Comparison of ENCODE assay signal across 8 cellular contexts in the genomic region with DNA sequence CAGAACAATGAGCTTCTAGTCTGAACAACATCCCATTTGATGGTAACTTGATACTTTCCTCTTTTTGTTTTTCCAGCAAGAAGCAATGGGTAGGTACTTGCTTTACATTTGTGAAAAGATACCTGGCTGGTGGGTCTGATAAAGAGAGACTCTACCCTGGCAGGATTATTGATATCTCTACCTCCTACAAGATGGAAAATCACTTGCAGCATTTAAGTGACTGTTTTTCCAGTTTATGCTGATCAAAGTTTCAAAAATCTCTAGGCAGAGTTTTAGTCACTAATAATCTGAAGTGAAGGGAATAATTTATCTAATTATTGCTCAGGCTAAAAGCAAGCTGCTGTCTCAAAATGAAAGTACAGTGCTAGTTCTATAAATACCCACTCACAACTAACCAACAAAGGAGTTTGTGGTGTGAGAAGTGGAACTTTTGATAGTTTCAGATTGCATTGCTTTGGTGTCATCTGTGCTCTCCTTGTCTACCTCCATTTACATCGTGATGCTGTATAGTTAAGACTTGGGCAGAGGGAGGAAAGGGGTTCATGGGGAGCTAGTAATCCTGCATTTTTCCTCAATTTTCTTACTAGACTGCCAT.
A peak's percentile ranks its signal among the peaks of the same experiment; 100 is the strongest.
DNase-seq lines count a peak whose midpoint lies in the region; ATAC-seq and TF ChIP-seq lines count a peak whose summit lies in the region.

No MANE protein-coding gene starts in this region.

- DNase-seq in activated naive CD4-positive, alpha-beta T cell treated with anti-CD3 and anti-CD28 coated beads, Interleukin-2, amount 10 ng/mL, durations not matched to agents 7 days and 5 days: no peak
- DNase-seq in activated naive CD4-positive, alpha-beta T cell treated with Interleukin-2 at 50 U/mL for 16 hours: no peak
- no peak for DNase-seq in activated CD8-positive, alpha-beta T cell treated with anti-CD3 and anti-CD28 coated beads for 36 hours
- DNase-seq in thoracic aorta (ENCODE audit: low spot score) (no peak), NCI-H774 (lab: John Stamatoyannopoulos, UW) (no peak), hippocampal formation (lab: John Stamatoyannopoulos, UW) (no peak), amygdala (lab: John Stamatoyannopoulos, UW) (no peak)

- no peaks in the 10 kb centered on the region for H3K27me3 ChIP-seq in thoracic aorta (replicated peaks; ENCODE audit: insufficient read depth)

- no peaks in the 10 kb centered on the region for H3K36me3 ChIP-seq in thoracic aorta

- TF ChIP-seq CTCF in activated CD8-positive, alpha-beta T cell treated with anti-CD3 and anti-CD28 coated beads for 36 hours (IDR thresholded peaks at IDR 0.05): no peak
- no peak for TF ChIP-seq CTCF in thoracic aorta (IDR thresholded peaks at IDR 0.05)

- H3K9me3 ChIP-seq in thoracic aorta: no peaks in the 10 kb centered on the region

- no peaks in the 10 kb centered on the region for H3K9me3 Mint-ChIP-seq in activated naive CD4-positive, alpha-beta T cell treated with anti-CD3 and anti-CD28 coated beads, Interleukin-2, amount 10 ng/mL, durations not matched to agents 7 days and 5 days
- peaks cover 6% of the 10 kb centered on the region for H3K9me3 Mint-ChIP-seq in activated CD8-positive, alpha-beta T cell treated with anti-CD3 and anti-CD28 coated beads for 36 hours

- ATAC-seq in HG02885 (IDR thresholded peaks at IDR 0.05; ENCODE audit: poor library complexity, unreplicated experiment): peak; percentile 94
- peak; percentile 76 for ATAC-seq in activated CD8-positive, alpha-beta T cell treated with anti-CD3 and anti-CD28 coated beads for 36 hours
- no peak for ATAC-seq in thoracic aorta (ENCODE audit: insufficient number of reproducible peaks, low FRiP score, low read depth)

- H3K27ac Mint-ChIP-seq in activated naive CD4-positive, alpha-beta T cell treated with anti-CD3 and anti-CD28 coated beads, Interleukin-2, amount 10 ng/mL, durations not matched to agents 7 days and 5 days: peak overlapping the region; percentile 78
- H3K27ac Mint-ChIP-seq in activated CD8-positive, alpha-beta T cell treated with anti-CD3 and anti-CD28 coated beads for 36 hours: peak overlapping the region; percentile 20

- peaks cover 33% of the 10 kb centered on the region for H3K4me1 Mint-ChIP-seq in activated naive CD4-positive, alpha-beta T cell treated with anti-CD3 and anti-CD28 coated beads, Interleukin-2, amount 10 ng/mL, durations not matched to agents 7 days and 5 days
- peaks cover 41% of the 10 kb centered on the region for H3K4me1 Mint-ChIP-seq in activated CD8-positive, alpha-beta T cell treated with anti-CD3 and anti-CD28 coated beads for 36 hours (ENCODE audit: low read depth)

- POLR2A ChIA-PET in activated CD8-positive, alpha-beta T cell treated with anti-CD3 and anti-CD28 coated beads for 36 hours (lab: Charles Lee): interaction anchor here (0.5 to 1.8 kb wide), 8 partner anchors 32 to 402 kb away, joined by 3 to 11 read pairs (median 3); partner anchors contain the start of gene PCGF5

- no peak overlapping the region for H3K4me3 ChIP-seq in thoracic aorta

- CTCF ChIA-PET in activated naive CD4-positive, alpha-beta T cell treated with anti-CD3 and anti-CD28 coated beads, Interleukin-2, amount 10 ng/mL, durations not matched to agents 7 days and 5 days (lab: Charles Lee): interaction anchor here (0.6 to 6.2 kb wide), 46 partner anchors 12 to 629 kb away, joined by 3 to 129 read pairs (median 3); partner anchors contain the start of gene ANKRD1
- CTCF ChIA-PET in activated CD8-positive, alpha-beta T cell treated with anti-CD3 and anti-CD28 coated beads for 36 hours (lab: Charles Lee): interaction anchor here (0.6 to 9.3 kb wide), 61 partner anchors 12 to 629 kb away, joined by 3 to 184 read pairs (median 4); partner anchors contain the start of gene PCGF5

- peaks cover 16% of the 10 kb centered on the region for H3K27me3 Mint-ChIP-seq in activated naive CD4-positive, alpha-beta T cell treated with anti-CD3 and anti-CD28 coated beads, Interleukin-2, amount 10 ng/mL, durations not matched to agents 7 days and 5 days
- H3K27me3 Mint-ChIP-seq in activated CD8-positive, alpha-beta T cell treated with anti-CD3 and anti-CD28 coated beads for 36 hours: peaks cover 6% of the 10 kb centered on the region

- no peaks in the 10 kb centered on the region for H3K36me3 Mint-ChIP-seq in activated naive CD4-positive, alpha-beta T cell treated with anti-CD3 and anti-CD28 coated beads, Interleukin-2, amount 10 ng/mL, durations not matched to agents 7 days and 5 days
- no peaks in the 10 kb centered on the region for H3K36me3 Mint-ChIP-seq in activated CD8-positive, alpha-beta T cell treated with anti-CD3 and anti-CD28 coated beads for 36 hours (ENCODE audit: low read depth)

- intact Hi-C loops in activated CD8-positive, alpha-beta T cell treated with anti-CD3 and anti-CD28 coated beads for 36 hours (cut with micrococcal nuclease): loop anchor here (2.0 to 5.0 kb wide), 3 partner anchors 90 to 244 kb away; no protein-coding TSS in a partner anchor

- H3K4me3 Mint-ChIP-seq in activated naive CD4-positive, alpha-beta T cell treated with anti-CD3 and anti-CD28 coated beads, Interleukin-2, amount 10 ng/mL, durations not matched to agents 7 days and 5 days: peak overlapping the region; percentile 24
- no peak overlapping the region for H3K4me3 Mint-ChIP-seq in activated CD8-positive, alpha-beta T cell treated with anti-CD3 and anti-CD28 coated beads for 36 hours

- peaks cover 8 to 32% of the 10 kb centered on the region in 2 donors for H3K4me1 ChIP-seq in thoracic aorta (ENCODE audit: control insufficient read depth in 1 of 2, low read depth in 2 of 2)

- peak overlapping the region; percentile 40 to 71 for H3K27ac ChIP-seq in thoracic aorta
